Comparison of ENCODE assay signal across 17 cellular contexts in genomic region chrX:39459204-39459603, GRCh38.
"Had no signal": no experiment of that assay in that cellular context is flagged by ENCODE, and none has a peak within 500 bp of the region (broad histone marks: within the 10 kb centered on the region; RNA-seq: fewer than 3 reads in every experiment).

No MANE protein-coding gene starts in this region.

- H3K27me3 ChIP-seq: MG63, SJSA1 had no signal

- DNase-seq: IMR-90, Karpas-422, KG1, MG63, NCI-H1436, NCI-H187, NCI-H2171, NCI-H226, NCI-H446, NCI-H510A, NCI-H524 treated with DMSO at 0.1 percent for 48 hours, Right ventricle myocardium superior, RPMI8226, SIG-M5 had no signal

- H3K9me3 ChIP-seq: MG63, SJSA1 had no signal

- H3K36me3 ChIP-seq: MG63, SJSA1 had no signal

- FAIRE-seq: RCC 7860 had no signal

- H3K4me3 ChIP-seq: MG63, SJSA1, SK-N-MC had no signal

- H3K27ac ChIP-seq: SJSA1, SK-N-MC had no signal
